ENCODE assay signal across 8 cellular contexts in genomic region chr2:147843864-147844690, GRCh38. TPM values are rescaled to one million over a fixed set of nuclear protein-coding genes. Genes with fewer than 3 reads are reported as not detected.
A peak's percentile ranks its signal among the peaks of the same experiment; 100 is the strongest.
DNase-seq lines count a peak whose midpoint lies in the region; ATAC-seq, FAIRE-seq and TF ChIP-seq lines count a peak whose summit lies in the region.

No MANE protein-coding gene starts in this region.

- H3K9me3 ChIP-seq in NT2/D1 (ENCODE audit: insufficient read depth, low read length), result no peaks in the 10 kb centered on the region
- H3K9me3 ChIP-seq in endothelial cell of umbilical vein (replicated peaks; ENCODE audit: control insufficient read depth, insufficient read depth, low read length), result no peaks in the 10 kb centered on the region

- peak overlapping the region; percentile 86 for H3K9ac ChIP-seq in NT2/D1 (ENCODE audit: insufficient read length, low read depth)
- H3K9ac ChIP-seq in endothelial cell of umbilical vein (replicated peaks; ENCODE audit: extremely low read depth, insufficient read depth, low read length), result peak overlapping the region; percentile 87

- BruUV-seq in endothelial cell of umbilical vein (replicated peaks; lab: Mats Ljungman, UMichigan), result TSS peak; percentile 84

- H3K36me3 ChIP-seq in NT2/D1 (ENCODE audit: insufficient read depth, insufficient read length, low read length) (no peaks in the 10 kb centered on the region), endothelial cell of umbilical vein (ENCODE audit: control insufficient read depth in 2 of 2, extremely low read depth in 1 of 2, insufficient read depth in 2 of 2, low read length in 2 of 2) (no peaks in the 10 kb centered on the region)

- dilution Hi-C loops in endothelial cell of umbilical vein (cut with MboI; ENCODE audit: extremely low pct_ligation_motif_present, low sequenced_read_pairs), result no loop called here

- intact Hi-C loops in endothelial cell of umbilical vein (cut with micrococcal nuclease), result loop anchor here (1.0 to 10.0 kb wide), 5 partner anchors 177 to 1112 kb away; partner anchors contain the start of genes EPC2, MBD5 and ORC4

- FAIRE-seq in endothelial cell of umbilical vein (lab: Jason Lieb, UNC), result peak; percentile 62

- ATAC-seq in GM21381 (IDR thresholded peaks at IDR 0.05; ENCODE audit: unreplicated experiment), result peak; percentile 84

- CTCF ChIA-PET in endothelial cell of umbilical vein (lab: Charles Lee), result interaction anchor here (1.1 to 3.2 kb wide), 9 partner anchors 13 to 1110 kb away, joined by 3 to 28 read pairs (median 4); no protein-coding TSS in a partner anchor

- H2AFZ ChIP-seq in endothelial cell of umbilical vein (ENCODE audit: low read depth, low read length), result peak overlapping the region; percentile 97

- H3K79me2 ChIP-seq in endothelial cell of umbilical vein (ENCODE audit: control insufficient read depth, insufficient read depth, low read length), result peaks cover 19% of the 10 kb centered on the region

- POLR2A ChIA-PET in endothelial cell of umbilical vein (lab: Charles Lee), result interaction anchor here (0.6 to 1.3 kb wide), 2 partner anchors 54 to 1168 kb away, joined by 3 to 8 read pairs; no protein-coding TSS in a partner anchor

- H3K4me1 ChIP-seq in NT2/D1 (ENCODE audit: insufficient read depth, insufficient read length) (no peaks in the 10 kb centered on the region), endothelial cell of umbilical vein (ENCODE audit: control insufficient read depth, extremely low read depth, insufficient read depth, low read length) (peaks cover 20% of the 10 kb centered on the region)

- H3K27me3 ChIP-seq in NT2/D1 (ENCODE audit: insufficient read depth, insufficient read length), result no peaks in the 10 kb centered on the region
- peaks cover 0 to 2% of the 10 kb centered on the region in 2 experiments for H3K27me3 ChIP-seq in endothelial cell of umbilical vein (ENCODE audit: control insufficient read depth in 2 of 2, insufficient read depth in 2 of 2, low read length in 2 of 2)

- peak overlapping the region; percentile 99 for H3K4me2 ChIP-seq in endothelial cell of umbilical vein (ENCODE audit: insufficient read depth, low read length)

- H3K4me3 ChIP-seq in NT2/D1 (ENCODE audit: insufficient read length, low read depth) (peak overlapping the region; percentile 75), endothelial cell of umbilical vein (replicated peaks in 1 of 3; ENCODE audit: insufficient read depth in 1 of 3, low read depth in 1 of 3, low read length in 3 of 3) (peak overlapping the region; percentile 60 to 95 (median 85))

- H3K9me1 ChIP-seq in endothelial cell of umbilical vein (replicated peaks; ENCODE audit: control insufficient read depth, extremely low read depth, insufficient read depth, low read length), result no peaks in the 10 kb centered on the region

- TF ChIP-seq CTCF in endothelial cell of umbilical vein (IDR thresholded peaks at IDR 0.05; ENCODE audit: extremely low read depth in 1 of 2, insufficient read depth in 1 of 2, low read depth in 1 of 2, low read length in 2 of 2), result peak in 1 of 2 donors; percentile 23

- peak overlapping the region; percentile 70 for H3K27ac ChIP-seq in endothelial cell of umbilical vein (ENCODE audit: insufficient read depth, low read depth, low read length)

- no peaks in the 10 kb centered on the region for H4K20me1 ChIP-seq in endothelial cell of umbilical vein (replicated peaks; ENCODE audit: control insufficient read depth, extremely low read depth, insufficient read depth, low read length)

- no peak for TF ChIP-seq POLR2A in endothelial cell of umbilical vein (IDR thresholded peaks at IDR 0.05; ENCODE audit: low read depth, low read length)

- DNase-seq in CMK (ENCODE audit: low read depth), result peak; percentile 20
- DNase-seq in HT-29 (ENCODE audit: low spot score), result peak; percentile 87
- peak; percentile 85 for DNase-seq in NT2/D1 (ENCODE audit: low read depth, low spot score)
- peak; percentile 79 for DNase-seq in activated T-cell treated with anti-CD3 and anti-CD28 coated beads for 1 hour (ENCODE audit: low read depth)
- DNase-seq in endothelial cell of umbilical vein (ENCODE audit: low read depth, low spot score), result peak; percentile 85
- peak; percentile 90 for DNase-seq in midbrain (lab: John Stamatoyannopoulos, UW)
- peak; percentile 69 for DNase-seq in stimulated activated CD8-positive, alpha-beta memory T cell treated with anti-CD3 and anti-CD28 coated beads, Interleukin-15, amount 100 ng/mL, for 24 hours (ENCODE audit: low read depth)

TF ChIP-seq in endothelial cell of umbilical vein, 7 proteins besides CTCF, POLR2A, EP300 and RAD21:
- TF ChIP-seq MYC (IDR thresholded peaks at IDR 0.05; ENCODE audit: low read depth, low read length), result no peak
- TF ChIP-seq POLR2AphosphoS5 (IDR thresholded peaks at IDR 0.05; ENCODE audit: insufficient read depth, low read depth, low read length), result peak; percentile 8

RNA-seq across cellular contexts. Expression of gene ACVR2A, which starts 0.8 kb away (rescaled TPM):
- total RNA-seq in HT-29 (2014; rRNA removed; shearing (Covaris generic)), result 2.8 and 3.0 TPM in 2 replicates
- total RNA-seq in endothelial cell of umbilical vein, result 7.5 and 7.9 TPM in 2 replicates
- 1.7 and 2.0 TPM in 2 replicates for polyA plus RNA-seq in endothelial cell of umbilical vein
- 2.1 and 3.1 TPM in 2 replicates for polyA plus RNA-seq in endothelial cell of umbilical vein (2011; cell fraction: cytosol; rRNA removed)
- polyA plus RNA-seq in endothelial cell of umbilical vein (2011; cell fraction: nucleus; rRNA removed), result 14.5 and 16.5 TPM in 2 replicates
- polyA plus RNA-seq in endothelial cell of umbilical vein (2012), result 4.1 and 4.5 TPM in 2 replicates
- 7.0 and 7.5 TPM in 2 replicates for polyA minus RNA-seq in endothelial cell of umbilical vein
- 2.7 TPM for polyA minus RNA-seq in endothelial cell of umbilical vein (2011; cell fraction: cytosol; rRNA and poly(A)+ RNA removed)
- 12.6 and 17.7 TPM in 2 replicates for polyA minus RNA-seq in endothelial cell of umbilical vein (2011; cell fraction: nucleus; rRNA and poly(A)+ RNA removed)

Comparison
In these comparisons a context has a peak if more than half of its experiments do, and no peak if none do; other contexts are left out.
1. Peak in every context shown above with its lines: DNase-seq, ATAC-seq, H3K4me3 ChIP-seq and H3K27ac ChIP-seq.
2. DNase-seq: peak in every context shown above with its lines; median percentile 90 in midbrain; 87 in HT-29; 85 in NT2/D1; 85 in endothelial cell of umbilical vein; 79 in activated T-cell treated with anti-CD3 and anti-CD28 coated beads for 1 hour; 69 in stimulated activated CD8-positive, alpha-beta memory T cell treated with anti-CD3 and anti-CD28 coated beads, Interleukin-15, amount 100 ng/mL, for 24 hours; 20 in CMK.